8 cellular contexts compared by ENCODE assay signal in the genomic region with DNA sequence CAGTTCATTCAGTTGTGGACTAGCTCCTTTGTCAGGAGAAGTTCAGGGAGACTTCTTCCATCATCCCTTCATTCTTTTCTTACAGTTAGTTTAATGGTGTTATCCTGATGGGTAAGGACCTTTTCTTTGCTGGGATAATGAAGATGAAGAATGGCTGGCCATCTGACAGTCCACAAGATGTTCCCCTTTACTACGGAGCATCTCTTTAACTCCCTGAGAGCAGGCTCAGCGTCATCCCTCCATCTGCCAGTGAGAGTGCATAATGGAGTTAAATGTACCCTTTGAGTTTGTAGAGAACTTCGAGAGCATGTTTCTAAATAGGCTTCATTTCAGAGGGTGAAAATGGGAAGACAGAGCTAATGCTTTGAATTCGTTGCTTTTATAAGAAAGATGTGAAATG. TPM values are rescaled to one million over a fixed set of nuclear protein-coding genes. Genes with fewer than 3 reads are reported as not detected.
A peak's percentile ranks its signal among the peaks of the same experiment; 100 is the strongest.
DNase-seq lines count a peak whose midpoint lies in the region; ATAC-seq and TF ChIP-seq lines count a peak whose summit lies in the region.

No MANE protein-coding gene starts in this region.

- H4K5ac ChIP-seq in IMR-90 (ENCODE audit: low read depth, low read length), result no peak overlapping the region

- H3K9ac ChIP-seq in IMR-90 (ENCODE audit: low read depth, low read length), result peak overlapping the region; percentile 95; the same call in 1 of the 2 replicates

- no peak overlapping the region for H3K18ac ChIP-seq in IMR-90 (ENCODE audit: low read depth, low read length)

- H3K9me3 ChIP-seq in IMR-90 (ENCODE audit: control insufficient read depth, insufficient read depth, low read length) (no peaks in the 10 kb centered on the region), gastrocnemius medialis (no peaks in the 10 kb centered on the region)

- no peak overlapping the region for H3K4ac ChIP-seq in IMR-90 (ENCODE audit: low read depth, low read length)

- peaks cover 6% of the 10 kb centered on the region for H3K4me1 ChIP-seq in IMR-90 (ENCODE audit: control insufficient read depth, insufficient read depth, low read length)
- peaks cover 42 to 62% of the 10 kb centered on the region in 2 donors for H3K4me1 ChIP-seq in gastrocnemius medialis

- ATAC-seq in IMR-90 (ENCODE audit: low read depth) (no peak), gastrocnemius medialis (no peak), GM18505 (IDR thresholded peaks at IDR 0.05; ENCODE audit: unreplicated experiment) (no peak), HG03280 (IDR thresholded peaks at IDR 0.05; ENCODE audit: unreplicated experiment) (no peak)

- TF ChIP-seq POLR2A in IMR-90 (IDR thresholded peaks at IDR 0.05; ENCODE audit: low read depth, low read length) (no peak), gastrocnemius medialis (IDR thresholded peaks at IDR 0.05) (no peak), GM18505 (IDR thresholded peaks at IDR 0.05; ENCODE audit: borderline replicate concordance, extremely low read depth, insufficient read depth, insufficient read length) (no peak)

- WGBS in IMR-90 (ENCODE audit: extremely low coverage in 2 of 2, insufficient read length in 1 of 2), 2 experiments, result no CpG with 5 or more reads among the region's 4 CpGs

- DNase-seq in EH (ENCODE audit: low read depth) (peak; percentile 61), IMR-90 (peak; percentile 40), globus pallidus (ENCODE audit: low spot score) (peak; percentile 40), gastrocnemius medialis (no peak), cerebellar nuclear complex (lab: John Stamatoyannopoulos, UW) (no peak)

- no peak overlapping the region for H4K91ac ChIP-seq in IMR-90 (ENCODE audit: insufficient read depth, low read depth, low read length)

- H3K27ac ChIP-seq in IMR-90 (ENCODE audit: insufficient read depth, low read length) (no peak overlapping the region), gastrocnemius medialis (peak overlapping the region; percentile 98 to 100 (median 99))

- no peak overlapping the region for H2AFZ ChIP-seq in IMR-90 (replicated peaks; ENCODE audit: low read length, poor library complexity)

- H3K4me2 ChIP-seq in IMR-90 (ENCODE audit: low read depth, low read length), result peak overlapping the region; percentile 90

- CTCF ChIA-PET in IMR-90 (lab: Yijun Ruan, JAX), result interaction anchor here (0.6 kb wide), 1 partner anchor 80 kb away, joined by 4 read pairs; no protein-coding TSS in a partner anchor

- no peak overlapping the region for H2AK9ac ChIP-seq in IMR-90 (replicated peaks; ENCODE audit: low read depth, low read length, poor library complexity)

- H2AK5ac ChIP-seq in IMR-90 (ENCODE audit: low read depth, low read length), result no peak overlapping the region

- no peak for TF ChIP-seq RAD21 in IMR-90 (IDR thresholded peaks at IDR 0.05; ENCODE audit: low read length)

- H2BK5ac ChIP-seq in IMR-90 (ENCODE audit: low read depth, low read length, poor library complexity, severe bottlenecking), result no peak overlapping the region

- no peak overlapping the region for H2BK120ac ChIP-seq in IMR-90 (ENCODE audit: low read depth, low read length)

- H3K23ac ChIP-seq in IMR-90 (ENCODE audit: low read depth, low read length), result peak overlapping the region; percentile 31; the same call in 1 of the 2 replicates

- H3K36me3 ChIP-seq in IMR-90 (ENCODE audit: control insufficient read depth, insufficient read depth, low read length) (peaks cover under 1% of the 10 kb centered on the region; the same call in 1 of the 2 replicates), gastrocnemius medialis (no peaks in the 10 kb centered on the region)

- no peak overlapping the region for H4K8ac ChIP-seq in IMR-90 (ENCODE audit: low read depth in 2 of 2, low read length in 2 of 2)

- H3K4me3 ChIP-seq in IMR-90 (ENCODE audit: insufficient read depth, low read depth, low read length), result peak overlapping the region; percentile 84
- peak overlapping the region; percentile 70 for H3K4me3 ChIP-seq in WI38 (ENCODE audit: low read depth, low read length)
- H3K4me3 ChIP-seq in gastrocnemius medialis, result peak overlapping the region; percentile 76 to 97 (median 88)

- H3K14ac ChIP-seq in IMR-90 (replicated peaks; ENCODE audit: low read depth, low read length), result peak overlapping the region; percentile 23; the same call in 1 of the 2 replicates

- H3K27me3 ChIP-seq in IMR-90 (ENCODE audit: control insufficient read depth, insufficient read depth, low read length), result no peaks in the 10 kb centered on the region
- no peaks in the 10 kb centered on the region for H3K27me3 ChIP-seq in gastrocnemius medialis

- TSS peak; percentile 34 for BruUV-seq in IMR-90 (replicated peaks; lab: Mats Ljungman, UMichigan)

- POLR2A ChIA-PET in IMR-90 (lab: Charles Lee; ENCODE audit: unreplicated experiment), result interaction anchor here (1.2 kb wide), 1 partner anchor 142 kb away, joined by 9 read pairs; no protein-coding TSS in a partner anchor

- dilution Hi-C loops in IMR-90 (cut with HindIII; ENCODE audit: low sequenced_read_pairs, unreplicated experiment), result no loop called here

- H2BK15ac ChIP-seq in IMR-90 (ENCODE audit: low read depth, low read length), result no peak overlapping the region

- peaks cover 5 to 26% of the 10 kb centered on the region in 2 experiments; a peak in 2 of 4 replicates for H3K79me1 ChIP-seq in IMR-90 (ENCODE audit: low read depth in 1 of 2, low read length in 2 of 2)

- H4K20me1 ChIP-seq in IMR-90 (ENCODE audit: insufficient read depth, low read length), result peaks cover 63% of the 10 kb centered on the region

- intact Hi-C loops in IMR-90 (cut with micrococcal nuclease), result no loop called here
- intact Hi-C loops in gastrocnemius medialis (cut with DNase I; ENCODE audit: low total_unique reads), result loop anchor here (5.0 to 10.0 kb wide), 4 partner anchors 88 to 981 kb away; a partner anchor contains a TSS

- in situ Hi-C loops in IMR-90 (cut with MboI; ENCODE audit: low sequenced_read_pairs), result no loop called here
- in situ Hi-C loops in gastrocnemius medialis (cut with MboI; ENCODE audit: low sequenced_read_pairs in 4 of 4), result no loop called here

- peaks cover 5% of the 10 kb centered on the region; the same call in 1 of the 2 replicates for H3K9me1 ChIP-seq in IMR-90 (ENCODE audit: insufficient read depth, low read length)

- TF ChIP-seq CTCF in IMR-90 (conservative IDR thresholded peaks at IDR 0.05; ENCODE audit: low read depth, low read length) (no peak), WI38 (IDR thresholded peaks at IDR 0.05; ENCODE audit: low read depth, low read length) (no peak), gastrocnemius medialis (IDR thresholded peaks at IDR 0.05 in 4 of 5, conservative IDR thresholded peaks at IDR 0.05 in 1 of 5) (no peak)

- peak overlapping the region; percentile 29; the same call in 1 of the 2 replicates for H3K56ac ChIP-seq in IMR-90 (ENCODE audit: extremely low read depth, insufficient read depth, low read length)

- H2BK20ac ChIP-seq in IMR-90 (ENCODE audit: low read depth, low read length), result no peak overlapping the region

TF ChIP-seq in IMR-90, 13 proteins besides CTCF, POLR2A, EP300 and RAD21:
- TF ChIP-seq MXI1 (IDR thresholded peaks at IDR 0.05; ENCODE audit: borderline replicate concordance, low read depth, low read length) (0 out of 2 replicates have a peak, but pooled peaks have one; percentile 17), NFE2L2 (IDR thresholded peaks at IDR 0.05; ENCODE audit: low read depth, low read length) (no peak)

RNA-seq across cellular contexts. Expression of a gene that starts 1.6 kb away (rescaled TPM):
- total RNA-seq in IMR-90 (2012; rRNA removed) (17.5 and 27.4 TPM in 2 replicates), gastrocnemius medialis (10 to 100 TPM; 29.6 to 53.0 (median 38.0) TPM)
- 21.9 and 23.3 TPM in 2 replicates for polyA plus RNA-seq in IMR-90 (2012; rRNA removed)
- 8.0 and 8.8 TPM in 2 replicates for polyA plus RNA-seq in IMR-90 (2012; cell fraction: cytosol; rRNA removed)
- 35.3 and 38.0 TPM in 2 replicates for polyA plus RNA-seq in IMR-90 (2012; cell fraction: nucleus; rRNA removed; ENCODE audit: low replicate concordance)

Comparison
In these comparisons a context has a peak if more than half of its experiments do, and no peak if none do; other contexts are left out.
1. DNase-seq: peak in EH (single experiment), IMR-90 (single experiment) and globus pallidus (single experiment); none in gastrocnemius medialis (0 of 2) and cerebellar nuclear complex (0 of 2).
2. Peak in every context shown above with its lines, with median percentiles within 50 percentile points of each other: H3K4me3 ChIP-seq.